In the genomic region with DNA sequence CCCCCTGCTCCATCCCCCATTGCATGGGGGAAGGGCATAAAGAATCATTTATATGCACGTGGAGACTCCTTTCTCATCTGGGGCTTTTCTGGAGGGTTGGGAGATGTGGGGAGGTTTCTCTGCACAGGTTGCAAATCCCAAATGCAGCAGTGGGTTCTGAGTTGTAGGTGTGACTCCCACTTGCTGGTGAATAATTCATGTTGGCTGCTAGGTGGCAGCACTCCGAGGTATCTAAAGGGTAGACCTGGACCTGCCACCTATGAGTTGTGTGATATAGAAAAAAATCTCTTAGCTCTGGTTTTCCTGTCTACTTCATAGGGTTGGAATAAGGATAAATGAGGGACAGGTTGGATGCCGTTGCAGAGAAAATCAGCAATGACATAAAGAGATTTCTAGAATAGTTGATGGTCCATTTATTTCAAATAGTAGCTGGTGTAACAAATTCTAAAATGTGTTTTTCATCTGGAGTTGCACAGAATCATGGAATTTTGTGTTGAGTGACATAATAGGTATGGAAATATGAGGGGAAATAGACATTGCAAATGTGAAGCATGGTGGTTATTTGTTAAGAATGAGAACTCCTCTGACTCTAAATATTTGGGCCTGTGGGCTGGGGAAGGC, we compare ENCODE assay signal across 8 cellular contexts. TPM values are rescaled to one million over a fixed set of nuclear protein-coding genes. Genes with fewer than 3 reads are reported as not detected.
DNase-seq lines count a peak whose midpoint lies in the region; ATAC-seq and TF ChIP-seq lines count a peak whose summit lies in the region.

No MANE protein-coding gene starts in this region.

- H3K4me2 ChIP-seq in GM23248 (ENCODE audit: unreplicated experiment): no peak overlapping the region

- DNase-seq in BJ (ENCODE audit: low read depth) (no peak), GM23248 (peak; percentile 46), T-helper 17 cell (no peak), fibroblast of pulmonary artery (ENCODE audit: low read depth) (peak; percentile 40), upper lobe of left lung (no peak), NCI-H2029 treated with DMSO at 0.1 percent for 48 hours (lab: John Stamatoyannopoulos, UW) (no peak)

- no peaks in the 10 kb centered on the region for H3K4me1 ChIP-seq in GM23248 (ENCODE audit: insufficient read depth)
- peaks cover 9 to 23% (median 20%) of the 10 kb centered on the region in 4 donors for H3K4me1 ChIP-seq in upper lobe of left lung

- no peak for TF ChIP-seq EP300 in upper lobe of left lung (IDR thresholded peaks at IDR 0.05)

- peaks cover 9% of the 10 kb centered on the region for H3K27me3 ChIP-seq in BJ (ENCODE audit: control insufficient read depth, insufficient read depth, low read length)
- H3K27me3 ChIP-seq in GM23248 (replicated peaks; ENCODE audit: insufficient read depth): peaks cover 15% of the 10 kb centered on the region
- peaks cover 0 to 8% (median 3%) of the 10 kb centered on the region in 4 donors for H3K27me3 ChIP-seq in upper lobe of left lung

- no peaks in the 10 kb centered on the region for H3K36me3 Mint-ChIP-seq in T-helper 17 cell (ENCODE audit: low read depth)

- H3K36me3 ChIP-seq in BJ (ENCODE audit: control insufficient read depth, insufficient read depth, low read length): no peaks in the 10 kb centered on the region; the same call in 1 of the 2 replicates
- no peaks in the 10 kb centered on the region for H3K36me3 ChIP-seq in GM23248 (ENCODE audit: low read depth)
- peaks cover 0 to 16% (median 12%) of the 10 kb centered on the region in 4 donors for H3K36me3 ChIP-seq in upper lobe of left lung

- H3K4me3 ChIP-seq in BJ (ENCODE audit: low read depth, low read length) (no peak overlapping the region), GM23248 (no peak overlapping the region), fibroblast of pulmonary artery (replicated peaks; ENCODE audit: low read depth, low read length) (no peak overlapping the region), upper lobe of left lung (no peak overlapping the region)

- TF ChIP-seq CTCF in BJ (IDR thresholded peaks at IDR 0.05; ENCODE audit: insufficient read depth, low read depth, low read length) (peak; percentile 53), fibroblast of pulmonary artery (IDR thresholded peaks at IDR 0.05; ENCODE audit: low read length, missing control alignments) (peak; percentile 53), upper lobe of left lung (IDR thresholded peaks at IDR 0.05) (peak in 5 of 6 experiments; percentile 14 to 33 (median 19))

- CTCF ChIA-PET in BJ (lab: Yijun Ruan, JAX): interaction anchor here (1.0 to 1.8 kb wide), 7 partner anchors 9 to 149 kb away, joined by 3 to 5 read pairs (median 3); a partner anchor contains a TSS

- H3K9ac ChIP-seq in GM23248: no peak overlapping the region

- no peaks in the 10 kb centered on the region for H3K9me2 ChIP-seq in GM23248 (ENCODE audit: insufficient read depth)

- no peak overlapping the region for H3K27ac ChIP-seq in GM23248
- H3K27ac ChIP-seq in upper lobe of left lung: no peak overlapping the region

- H3K9me3 ChIP-seq in GM23248 (ENCODE audit: low read depth) (no peaks in the 10 kb centered on the region), T-helper 17 cell (ENCODE audit: control insufficient read depth, low read length, poor library complexity, severe bottlenecking) (no peaks in the 10 kb centered on the region), upper lobe of left lung (no peaks in the 10 kb centered on the region)

- H3K27me3 Mint-ChIP-seq in T-helper 17 cell: peaks cover 11% of the 10 kb centered on the region

- TF ChIP-seq POLR2A in upper lobe of left lung (IDR thresholded peaks at IDR 0.05): no peak

- no peaks in the 10 kb centered on the region for H4K20me1 ChIP-seq in GM23248 (ENCODE audit: insufficient read depth)

- H3K79me2 ChIP-seq in GM23248 (ENCODE audit: insufficient read depth): no peaks in the 10 kb centered on the region

- ATAC-seq in T-helper 17 cell: peak; percentile 24
- no peak for ATAC-seq in upper lobe of left lung (ENCODE audit: low FRiP score in 2 of 2)
- ATAC-seq in HG03280 (IDR thresholded peaks at IDR 0.05; ENCODE audit: unreplicated experiment): no peak
- ATAC-seq in HG02852 (IDR thresholded peaks at IDR 0.05; ENCODE audit: unreplicated experiment): no peak

- peak overlapping the region; percentile 52 for H3K4me3 Mint-ChIP-seq in T-helper 17 cell

- peak overlapping the region; percentile 90 for H3K27ac Mint-ChIP-seq in T-helper 17 cell

- H2AFZ ChIP-seq in GM23248: no peak overlapping the region

- no peaks in the 10 kb centered on the region for H3F3A ChIP-seq in GM23248 (ENCODE audit: insufficient read depth)

- WGBS in GM23248 (ENCODE audit: low coverage in 1 of 2, low lambda C conversion rate in 2 of 2, missing lambda C conversion rate in 2 of 2), 2 experiments: 13 to 20% methylated on average over 3 of the region's 3 CpGs
- WGBS in upper lobe of left lung, 2 donors: 45 to 46% methylated on average over 2 to 3 of the region's 3 CpGs

- POLR2A ChIA-PET in BJ (lab: Charles Lee): no interaction called here

- in situ Hi-C loops in GM23248 (cut with MboI): no loop called here

- H3K4me1 Mint-ChIP-seq in T-helper 17 cell: peaks cover 38% of the 10 kb centered on the region

RNA-seq across cellular contexts. Expression of a gene that starts 4.6 kb away (rescaled TPM):
- 3.1 and 6.2 TPM in 2 replicates for polyA plus RNA-seq in BJ (2011; rRNA removed)
- polyA minus RNA-seq in BJ (2011; rRNA and poly(A)+ RNA removed): 3.0 and 5.1 TPM in 2 replicates
- 0.97 and 1.4 TPM in 2 replicates for total RNA-seq in GM23248 (2014; rRNA removed; shearing (Covaris generic))
- 0.18 TPM in 1 of 2 replicates, not detected in the other for polyA plus RNA-seq in GM23248 (2016; fragmentation: Nextera tagmentation; extraction: Ambion mirVana)
- 10 to 100 TPM; 45.3 to 62.4 TPM for total RNA-seq in T-helper 17 cell
- 10 to 100 TPM; 15.4 to 36.7 (median 21.3) TPM for total RNA-seq in upper lobe of left lung

RNA-seq across cellular contexts. Expression of a gene that starts 7.4 kb away (rescaled TPM):
- polyA plus RNA-seq in BJ (2011; rRNA removed) (208 and 293 TPM in 2 replicates), GM23248 (2016; fragmentation: Nextera tagmentation; extraction: Ambion mirVana) (123 and 137 TPM in 2 replicates)
- 69.7 and 116 TPM in 2 replicates for polyA minus RNA-seq in BJ (2011; rRNA and poly(A)+ RNA removed)
- total RNA-seq in GM23248 (2014; rRNA removed; shearing (Covaris generic)): 133 and 152 TPM in 2 replicates
- total RNA-seq in T-helper 17 cell (10 to 100 TPM; 20.8 to 21.3 TPM), upper lobe of left lung (100 to 1,000 TPM in 2 of 6 donors, 10 to 100 TPM in 4; 38.5 to 109 (median 62.5) TPM)

RNA-seq across cellular contexts. Expression of a gene that starts 7.4 kb away (rescaled TPM):
- 0.76 and 0.91 TPM in 2 replicates for polyA plus RNA-seq in BJ (2011; rRNA removed)
- 0.43 and 1.1 TPM in 2 replicates for polyA minus RNA-seq in BJ (2011; rRNA and poly(A)+ RNA removed)
- total RNA-seq in GM23248 (2014; rRNA removed; shearing (Covaris generic)): 0.86 and 1.0 TPM in 2 replicates
- polyA plus RNA-seq in GM23248 (2016; fragmentation: Nextera tagmentation; extraction: Ambion mirVana): 0.42 and 0.78 TPM in 2 replicates
- total RNA-seq in T-helper 17 cell: 1 to 10 TPM; 1.4 to 1.7 TPM
- 1 to 10 TPM in 4 of 6 donors, under 1 TPM in 1, not detected in 1; 0.98 to 5.2 (median 2.5) TPM for total RNA-seq in upper lobe of left lung

RNA-seq across cellular contexts. Expression of a gene that starts 12.4 kb away (rescaled TPM):
- polyA plus RNA-seq in BJ (2011; rRNA removed): 31.8 and 42.8 TPM in 2 replicates
- polyA minus RNA-seq in BJ (2011; rRNA and poly(A)+ RNA removed): 11.9 and 34.8 TPM in 2 replicates
- 3.7 and 7.3 TPM in 2 replicates for total RNA-seq in GM23248 (2014; rRNA removed; shearing (Covaris generic))
- 29.8 and 33.2 TPM in 2 replicates for polyA plus RNA-seq in GM23248 (2016; fragmentation: Nextera tagmentation; extraction: Ambion mirVana)
- total RNA-seq in T-helper 17 cell: 10 to 100 TPM; 15.0 to 20.9 TPM
- total RNA-seq in upper lobe of left lung: 10 to 100 TPM in 4 of 6 donors, 1 to 10 TPM in 2; 1.3 to 30.2 (median 16.9) TPM

RNA-seq across cellular contexts. Expression of a gene that starts 12.9 kb away (rescaled TPM):
- polyA plus RNA-seq in BJ (2011; rRNA removed) (9.1 and 9.2 TPM in 2 replicates), GM23248 (2016; fragmentation: Nextera tagmentation; extraction: Ambion mirVana) (15.0 and 15.7 TPM in 2 replicates)
- 12.0 and 13.8 TPM in 2 replicates for polyA minus RNA-seq in BJ (2011; rRNA and poly(A)+ RNA removed)
- total RNA-seq in GM23248 (2014; rRNA removed; shearing (Covaris generic)): 7.0 and 12.4 TPM in 2 replicates
- total RNA-seq in T-helper 17 cell (1 to 10 TPM; 4.0 to 6.6 TPM), upper lobe of left lung (10 to 100 TPM in 2 of 6 donors, 1 to 10 TPM in 4; 4.2 to 18.3 (median 6.4) TPM)

Comparison
In these comparisons a context has a peak if more than half of its experiments do, and no peak if none do; other contexts are left out.
1. DNase-seq: peak in GM23248 (single experiment) and fibroblast of pulmonary artery (single experiment); none in BJ (single experiment), T-helper 17 cell (0 of 3), upper lobe of left lung (0 of 2) and NCI-H2029 treated with DMSO at 0.1 percent for 48 hours (single experiment).
2. Peak in every context shown above with its lines, with median percentiles within 50 percentile points of each other: CTCF ChIP-seq.